Comparison of ENCODE assay signal across 8 cellular contexts in genomic region chr12:10750385-10750727, GRCh38. TPM values are rescaled to one million over a fixed set of nuclear protein-coding genes. Genes with fewer than 3 reads are reported as not detected.
A peak's percentile ranks its signal among the peaks of the same experiment; 100 is the strongest.
DNase-seq lines count a peak whose midpoint lies in the region; ATAC-seq, FAIRE-seq and TF ChIP-seq lines count a peak whose summit lies in the region.

No MANE protein-coding gene starts in this region.

- intact Hi-C loops in CD14-positive monocyte (cut with micrococcal nuclease) = loop anchor here in 1 of 2 donors (10.0 kb wide), 1 partner anchor 516 kb away; no protein-coding TSS in a partner anchor

- no peak for DNase-seq in CD14-positive monocyte (ENCODE audit: low spot score)
- no peak for DNase-seq in astrocyte (ENCODE audit: low read depth)
- DNase-seq in KBM-7 = no peak
- DNase-seq in foreskin melanocyte = no peak

- peak; percentile 6 for ATAC-seq in HG02678 (IDR thresholded peaks at IDR 0.05; ENCODE audit: unreplicated experiment)
- no peak for ATAC-seq in HG02970 (IDR thresholded peaks at IDR 0.05; ENCODE audit: low FRiP score, unreplicated experiment)
- ATAC-seq in GM18511 (IDR thresholded peaks at IDR 0.05; ENCODE audit: unreplicated experiment) = no peak

- H3K27ac ChIP-seq in astrocyte (ENCODE audit: low read depth, low read length) = no peak overlapping the region

- H3K27ac Mint-ChIP-seq in CD14-positive monocyte (no peak overlapping the region), astrocyte (ENCODE audit: unreplicated experiment) (peak overlapping the region; percentile 97), nephron (no peak overlapping the region)

- H3K4me1 Mint-ChIP-seq in CD14-positive monocyte (peaks cover 8% of the 10 kb centered on the region), astrocyte (ENCODE audit: low read depth, unreplicated experiment) (peaks cover 10% of the 10 kb centered on the region), nephron (peaks cover 5% of the 10 kb centered on the region)

- H3K4me2 ChIP-seq in astrocyte (ENCODE audit: low read length) = peak overlapping the region; percentile 83

- no peak overlapping the region for H3K4me3 ChIP-seq in astrocyte (ENCODE audit: insufficient read depth, low read depth, low read length)

- H4K20me1 ChIP-seq in astrocyte (ENCODE audit: insufficient read depth, low read length) = no peaks in the 10 kb centered on the region

- no peaks in the 10 kb centered on the region for H3K36me3 ChIP-seq in astrocyte (ENCODE audit: insufficient read depth, low read length)

- H3K9me3 ChIP-seq in astrocyte (ENCODE audit: insufficient read depth, low read depth, low read length) = no peaks in the 10 kb centered on the region

- TF ChIP-seq CTCF in CD14-positive monocyte (IDR thresholded peaks at IDR 0.05) (peak; percentile 66), astrocyte (IDR thresholded peaks at IDR 0.05; ENCODE audit: insufficient read depth, low read depth, low read length) (no peak), nephron (IDR thresholded peaks at IDR 0.05; ENCODE audit: unreplicated experiment in 3 of 3) (peak in 1 of 3 experiments; percentile 30)

- no peaks in the 10 kb centered on the region for H3K79me2 ChIP-seq in astrocyte (ENCODE audit: insufficient read depth, low read length)

- peaks cover 7% of the 10 kb centered on the region for H3K27me3 ChIP-seq in astrocyte (ENCODE audit: insufficient read depth, low read length)

- peaks cover 1 to 14% (median 2%) of the 10 kb centered on the region in 3 donors for H3K27me3 Mint-ChIP-seq in CD14-positive monocyte (ENCODE audit: low read depth in 3 of 3)
- peaks cover 4% of the 10 kb centered on the region for H3K27me3 Mint-ChIP-seq in astrocyte (ENCODE audit: low read depth, unreplicated experiment)
- H3K27me3 Mint-ChIP-seq in nephron (ENCODE audit: low read depth) = no peaks in the 10 kb centered on the region

- peak overlapping the region in 1 of 2 donors; percentile 49 for H3K4me3 Mint-ChIP-seq in CD14-positive monocyte
- no peak overlapping the region for H3K4me3 Mint-ChIP-seq in astrocyte (ENCODE audit: unreplicated experiment)
- H3K4me3 Mint-ChIP-seq in nephron = peak overlapping the region in 2 of 3 experiments; percentile 79 to 82

- no peak overlapping the region for H2AFZ ChIP-seq in astrocyte (ENCODE audit: low read depth, low read length)

- H3K36me3 Mint-ChIP-seq in CD14-positive monocyte = no peaks in the 10 kb centered on the region
- H3K36me3 Mint-ChIP-seq in astrocyte (ENCODE audit: low read depth, unreplicated experiment) = no peaks in the 10 kb centered on the region
- no peaks in the 10 kb centered on the region for H3K36me3 Mint-ChIP-seq in nephron (ENCODE audit: low read depth)

- no peak overlapping the region for H3K9ac ChIP-seq in astrocyte (ENCODE audit: low read length)

- no peak for FAIRE-seq in astrocyte (lab: Jason Lieb, UNC)

- in situ Hi-C loops in KBM-7 (cut with MboI; ENCODE audit: low pct_unique_long_range_greater_than_20kb, low sequenced_read_pairs) = loop anchor here (25.0 kb wide), 1 partner anchor 437 kb away; the partner anchor contains the start of gene TAS2R42

- peaks cover 3% of the 10 kb centered on the region for H3K4me1 ChIP-seq in astrocyte (ENCODE audit: insufficient read depth, low read length)

- H3K9me3 Mint-ChIP-seq in CD14-positive monocyte (peaks cover 0 to 5% (median 4%) of the 10 kb centered on the region in 7 donors), astrocyte (ENCODE audit: unreplicated experiment) (peaks cover 3% of the 10 kb centered on the region), nephron (no peaks in the 10 kb centered on the region)

RNA-seq across cellular contexts. Expression of gene YBX3, which starts 27.2 kb away (rescaled TPM):
- polyA plus RNA-seq in CD14-positive monocyte = 100 to 1,000 TPM; 104 to 131 TPM
- 452 and 527 TPM in 2 replicates for total RNA-seq in astrocyte

RNA-seq across cellular contexts. Expression of gene TAS2R7, which starts 52.1 kb away (rescaled TPM):
- polyA plus RNA-seq in CD14-positive monocyte = not detected
- not detected in 2 replicates for total RNA-seq in astrocyte

RNA-seq across cellular contexts. Expression of gene TAS2R8, which starts 56.7 kb away (rescaled TPM):
- polyA plus RNA-seq in CD14-positive monocyte = not detected
- not detected in 2 replicates for total RNA-seq in astrocyte

RNA-seq across cellular contexts. Expression of gene TAS2R9, which starts 59.6 kb away (rescaled TPM):
- polyA plus RNA-seq in CD14-positive monocyte = not detected
- total RNA-seq in astrocyte = not detected in 2 replicates
